Comparison of ENCODE assay signal across 1 cellular context in genomic region chr15:68843425-68844311, GRCh38.
A peak's percentile ranks its signal among the peaks of the same experiment; 100 is the strongest.
TF ChIP-seq lines count a peak whose summit lies in the region.

No MANE protein-coding gene starts in this region.

TF ChIP-seq in HEK293, 187 proteins besides CTCF, POLR2A, EP300 and RAD21 (continued from another document):
- TF ChIP-seq ZBTB20 (tag by site-specific recombination; IDR thresholded peaks at IDR 0.05) (peak; percentile 75), ZNF416 (tag by site-specific recombination; IDR thresholded peaks at IDR 0.05) (no peak), ZSCAN30 (tag by site-specific recombination; IDR thresholded peaks at IDR 0.05) (0 out of 2 replicates have a peak, but pooled peaks have one; percentile 21), GLIS1 (tag by site-specific recombination; IDR thresholded peaks at IDR 0.05) (peak; percentile 40), ZNF692 (tag by site-specific recombination; IDR thresholded peaks at IDR 0.05) (0 out of 2 replicates have a peak, but pooled peaks have one; percentile 18), ZBTB48 (tag by site-specific recombination; IDR thresholded peaks at IDR 0.05) (peak; percentile 25; the same call in 1 of the 2 replicates), PRDM1 (tag by site-specific recombination; IDR thresholded peaks at IDR 0.05) (no peak), PRDM6 (tag by site-specific recombination; IDR thresholded peaks at IDR 0.05) (no peak), PRDM10 (tag by site-specific recombination; IDR thresholded peaks at IDR 0.05) (peak; percentile 77), ZBTB8A (tag by site-specific recombination; IDR thresholded peaks at IDR 0.05) (0 out of 2 replicates have a peak, but pooled peaks have one; percentile 17), ZBTB1 (tag by site-specific recombination; IDR thresholded peaks at IDR 0.05) (no peak), EGR2 (tag by site-specific recombination; IDR thresholded peaks at IDR 0.05; ENCODE audit: low read depth) (peak; percentile 70), ZFP3 (tag by site-specific recombination; IDR thresholded peaks at IDR 0.05; ENCODE audit: low read depth) (no peak), OSR2 (tag by site-specific recombination; IDR thresholded peaks at IDR 0.05) (peak; percentile 19; the same call in 1 of the 2 replicates), MZF1 (tag by site-specific recombination; IDR thresholded peaks at IDR 0.05; ENCODE audit: borderline replicate concordance) (peak; percentile 92), ZNF580 (tag by site-specific recombination; IDR thresholded peaks at IDR 0.05) (0 out of 2 replicates have a peak, but pooled peaks have one; percentile 43), ZNF394 (tag by site-specific recombination; IDR thresholded peaks at IDR 0.05; ENCODE audit: borderline replicate concordance) (peak; percentile 34; the same call in 1 of the 2 replicates), ZNF426 (tag by site-specific recombination; IDR thresholded peaks at IDR 0.05) (no peak), ZFHX2 (tag by site-specific recombination; conservative IDR thresholded peaks at IDR 0.05) (peak; percentile 71), ZSCAN4 (tag by site-specific recombination; IDR thresholded peaks at IDR 0.05) (0 out of 2 replicates have a peak, but pooled peaks have one; percentile 37), IKZF3 (tag by site-specific recombination; IDR thresholded peaks at IDR 0.05) (peak; percentile 88), ZNF18 (tag by site-specific recombination; IDR thresholded peaks at IDR 0.05) (0 out of 2 replicates have a peak, but pooled peaks have one; percentile 41)
